1 cellular context compared by ENCODE assay signal in the genomic region with DNA sequence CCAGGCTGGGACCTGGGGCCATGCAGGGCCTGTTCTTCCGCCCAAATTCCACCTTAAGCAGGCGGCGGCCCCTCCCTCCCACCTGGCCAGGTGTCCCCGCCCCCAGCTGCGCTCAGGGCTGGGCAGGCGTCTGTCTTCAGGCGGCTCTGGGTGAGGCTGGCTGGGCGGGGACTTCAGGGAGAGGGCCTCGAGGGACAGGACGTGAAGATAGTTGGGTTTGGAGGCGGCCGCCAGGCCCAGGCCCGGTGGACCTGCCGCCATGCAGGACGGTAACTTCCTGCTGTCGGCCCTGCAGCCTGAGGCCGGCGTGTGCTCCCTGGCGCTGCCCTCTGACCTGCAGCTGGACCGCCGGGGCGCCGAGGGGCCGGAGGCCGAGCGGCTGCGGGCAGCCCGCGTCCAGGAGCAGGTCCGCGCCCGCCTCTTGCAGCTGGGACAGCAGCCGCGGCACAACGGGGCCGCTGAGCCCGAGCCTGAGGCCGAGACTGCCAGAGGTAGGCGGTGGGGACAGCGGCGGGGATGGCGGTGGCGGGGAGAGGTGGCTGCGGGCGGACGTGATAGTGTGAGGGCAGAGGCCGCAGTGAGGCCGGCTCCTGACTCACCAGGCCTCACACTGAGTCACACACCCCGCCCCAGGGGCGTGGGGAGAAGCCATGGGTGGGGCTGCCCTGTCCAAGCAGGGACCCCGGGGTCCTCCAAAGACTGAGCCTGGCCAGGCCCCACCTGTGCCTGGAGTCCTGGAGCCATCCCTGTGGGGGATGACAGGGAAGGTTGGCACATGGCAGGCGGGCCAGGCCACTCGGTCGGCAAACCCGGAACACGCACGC.
TF ChIP-seq lines count a peak whose summit lies in the region.

A gene with protein sequence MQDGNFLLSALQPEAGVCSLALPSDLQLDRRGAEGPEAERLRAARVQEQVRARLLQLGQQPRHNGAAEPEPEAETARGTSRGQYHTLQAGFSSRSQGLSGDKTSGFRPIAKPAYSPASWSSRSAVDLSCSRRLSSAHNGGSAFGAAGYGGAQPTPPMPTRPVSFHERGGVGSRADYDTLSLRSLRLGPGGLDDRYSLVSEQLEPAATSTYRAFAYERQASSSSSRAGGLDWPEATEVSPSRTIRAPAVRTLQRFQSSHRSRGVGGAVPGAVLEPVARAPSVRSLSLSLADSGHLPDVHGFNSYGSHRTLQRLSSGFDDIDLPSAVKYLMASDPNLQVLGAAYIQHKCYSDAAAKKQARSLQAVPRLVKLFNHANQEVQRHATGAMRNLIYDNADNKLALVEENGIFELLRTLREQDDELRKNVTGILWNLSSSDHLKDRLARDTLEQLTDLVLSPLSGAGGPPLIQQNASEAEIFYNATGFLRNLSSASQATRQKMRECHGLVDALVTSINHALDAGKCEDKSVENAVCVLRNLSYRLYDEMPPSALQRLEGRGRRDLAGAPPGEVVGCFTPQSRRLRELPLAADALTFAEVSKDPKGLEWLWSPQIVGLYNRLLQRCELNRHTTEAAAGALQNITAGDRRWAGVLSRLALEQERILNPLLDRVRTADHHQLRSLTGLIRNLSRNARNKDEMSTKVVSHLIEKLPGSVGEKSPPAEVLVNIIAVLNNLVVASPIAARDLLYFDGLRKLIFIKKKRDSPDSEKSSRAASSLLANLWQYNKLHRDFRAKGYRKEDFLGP (plus strand): TSS at position 176 of the 824 bp plus-strand sequence. CDS start 84 bp downstream, at position 260.

TF ChIP-seq in GM23338, 12 proteins besides CTCF, POLR2A, EP300 and RAD21 (continued from another document):
- TF ChIP-seq, protein P1, sequence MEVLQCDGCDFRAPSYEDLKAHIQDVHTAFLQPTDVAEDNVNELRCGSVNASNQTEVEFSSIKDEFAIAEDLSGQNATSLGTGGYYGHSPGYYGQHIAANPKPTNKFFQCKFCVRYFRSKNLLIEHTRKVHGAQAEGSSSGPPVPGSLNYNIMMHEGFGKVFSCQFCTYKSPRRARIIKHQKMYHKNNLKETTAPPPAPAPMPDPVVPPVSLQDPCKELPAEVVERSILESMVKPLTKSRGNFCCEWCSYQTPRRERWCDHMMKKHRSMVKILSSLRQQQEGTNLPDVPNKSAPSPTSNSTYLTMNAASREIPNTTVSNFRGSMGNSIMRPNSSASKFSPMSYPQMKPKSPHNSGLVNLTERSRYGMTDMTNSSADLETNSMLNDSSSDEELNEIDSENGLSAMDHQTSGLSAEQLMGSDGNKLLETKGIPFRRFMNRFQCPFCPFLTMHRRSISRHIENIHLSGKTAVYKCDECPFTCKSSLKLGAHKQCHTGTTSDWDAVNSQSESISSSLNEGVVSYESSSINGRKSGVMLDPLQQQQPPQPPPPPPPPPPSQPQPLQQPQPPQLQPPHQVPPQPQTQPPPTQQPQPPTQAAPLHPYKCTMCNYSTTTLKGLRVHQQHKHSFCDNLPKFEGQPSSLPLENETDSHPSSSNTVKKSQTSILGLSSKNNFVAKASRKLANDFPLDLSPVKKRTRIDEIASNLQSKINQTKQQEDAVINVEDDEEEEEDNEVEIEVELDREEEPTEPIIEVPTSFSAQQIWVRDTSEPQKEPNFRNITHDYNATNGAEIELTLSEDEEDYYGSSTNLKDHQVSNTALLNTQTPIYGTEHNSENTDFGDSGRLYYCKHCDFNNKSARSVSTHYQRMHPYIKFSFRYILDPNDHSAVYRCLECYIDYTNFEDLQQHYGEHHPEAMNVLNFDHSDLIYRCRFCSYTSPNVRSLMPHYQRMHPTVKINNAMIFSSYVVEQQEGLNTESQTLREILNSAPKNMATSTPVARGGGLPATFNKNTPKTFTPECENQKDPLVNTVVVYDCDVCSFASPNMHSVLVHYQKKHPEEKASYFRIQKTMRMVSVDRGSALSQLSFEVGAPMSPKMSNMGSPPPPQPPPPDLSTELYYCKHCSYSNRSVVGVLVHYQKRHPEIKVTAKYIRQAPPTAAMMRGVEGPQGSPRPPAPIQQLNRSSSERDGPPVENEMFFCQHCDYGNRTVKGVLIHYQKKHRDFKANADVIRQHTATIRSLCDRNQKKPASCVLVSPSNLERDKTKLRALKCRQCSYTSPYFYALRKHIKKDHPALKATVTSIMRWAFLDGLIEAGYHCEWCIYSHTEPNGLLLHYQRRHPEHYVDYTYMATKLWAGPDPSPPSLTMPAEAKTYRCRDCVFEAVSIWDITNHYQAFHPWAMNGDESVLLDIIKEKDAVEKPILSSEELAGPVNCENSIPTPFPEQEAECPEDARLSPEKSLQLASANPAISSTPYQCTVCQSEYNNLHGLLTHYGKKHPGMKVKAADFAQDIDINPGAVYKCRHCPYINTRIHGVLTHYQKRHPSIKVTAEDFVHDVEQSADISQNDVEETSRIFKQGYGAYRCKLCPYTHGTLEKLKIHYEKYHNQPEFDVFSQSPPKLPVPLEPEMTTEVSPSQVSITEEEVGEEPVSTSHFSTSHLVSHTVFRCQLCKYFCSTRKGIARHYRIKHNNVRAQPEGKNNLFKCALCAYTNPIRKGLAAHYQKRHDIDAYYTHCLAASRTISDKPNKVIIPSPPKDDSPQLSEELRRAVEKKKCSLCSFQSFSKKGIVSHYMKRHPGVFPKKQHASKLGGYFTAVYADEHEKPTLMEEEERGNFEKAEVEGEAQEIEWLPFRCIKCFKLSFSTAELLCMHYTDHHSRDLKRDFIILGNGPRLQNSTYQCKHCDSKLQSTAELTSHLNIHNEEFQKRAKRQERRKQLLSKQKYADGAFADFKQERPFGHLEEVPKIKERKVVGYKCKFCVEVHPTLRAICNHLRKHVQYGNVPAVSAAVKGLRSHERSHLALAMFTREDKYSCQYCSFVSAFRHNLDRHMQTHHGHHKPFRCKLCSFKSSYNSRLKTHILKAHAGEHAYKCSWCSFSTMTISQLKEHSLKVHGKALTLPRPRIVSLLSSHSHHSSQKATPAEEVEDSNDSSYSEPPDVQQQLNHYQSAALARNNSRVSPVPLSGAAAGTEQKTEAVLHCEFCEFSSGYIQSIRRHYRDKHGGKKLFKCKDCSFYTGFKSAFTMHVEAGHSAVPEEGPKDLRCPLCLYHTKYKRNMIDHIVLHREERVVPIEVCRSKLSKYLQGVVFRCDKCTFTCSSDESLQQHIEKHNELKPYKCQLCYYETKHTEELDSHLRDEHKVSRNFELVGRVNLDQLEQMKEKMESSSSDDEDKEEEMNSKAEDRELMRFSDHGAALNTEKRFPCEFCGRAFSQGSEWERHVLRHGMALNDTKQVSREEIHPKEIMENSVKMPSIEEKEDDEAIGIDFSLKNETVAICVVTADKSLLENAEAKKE (CRISPR knock-in tag; IDR thresholded peaks at IDR 0.05) = no peak
- TF ChIP-seq POLR2AphosphoS5 (IDR thresholded peaks at IDR 0.05; ENCODE audit: low read depth) = peak; percentile 28; the same call in 1 of the 2 replicates
- no peak for TF ChIP-seq NANOG (IDR thresholded peaks at IDR 0.05; ENCODE audit: borderline replicate concordance)
TF ChIP-seq in GM23338: peak in this region for 1.
